In the genomic region with DNA sequence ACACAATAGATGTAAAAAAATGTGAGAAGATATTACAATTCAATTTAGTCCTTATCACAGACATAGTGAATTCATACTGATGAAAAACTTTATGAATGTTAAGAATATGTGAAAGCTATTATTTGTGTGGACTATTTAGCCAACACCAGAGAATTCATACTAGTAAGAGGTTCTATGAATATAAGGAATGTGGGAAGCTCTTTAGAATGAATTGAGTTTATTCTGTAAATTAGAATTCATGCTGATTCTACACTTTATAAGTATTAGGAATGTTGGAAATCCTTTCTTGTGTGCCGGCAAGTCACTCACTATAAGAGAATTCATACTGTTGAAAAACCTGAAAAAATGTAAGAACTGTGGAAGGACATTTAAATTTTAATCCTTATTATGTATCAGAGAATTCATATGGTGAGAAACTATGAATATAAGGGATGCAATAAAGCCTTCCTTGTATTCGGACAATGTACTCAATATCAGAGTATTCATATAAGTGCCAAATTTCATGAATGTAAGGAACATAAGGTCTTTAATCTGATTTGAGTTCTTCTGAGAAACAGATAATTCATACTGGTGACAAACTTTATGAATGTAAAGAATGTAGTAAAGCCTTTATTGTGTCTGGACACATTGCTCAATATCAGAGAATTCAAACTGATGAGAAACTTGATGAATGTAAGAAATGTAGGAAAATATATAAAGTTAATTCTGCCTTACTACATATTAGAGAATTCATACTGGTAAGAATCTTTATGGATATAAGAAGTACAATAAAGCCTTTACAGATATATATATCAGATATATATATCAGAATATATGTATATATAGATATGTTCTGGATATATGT, we compare ENCODE assay signal across 19 cellular contexts. TPM values are rescaled to one million over a fixed set of nuclear protein-coding genes. Genes with fewer than 3 reads are reported as not detected.
DNase-seq lines count a peak whose midpoint lies in the region; ATAC-seq, FAIRE-seq and TF ChIP-seq lines count a peak whose summit lies in the region.
"Had no signal": no experiment of that assay in that cellular context is flagged by ENCODE, and none has a peak within 500 bp of the region (broad histone marks: within the 10 kb centered on the region; RNA-seq: fewer than 3 reads in every experiment).

No MANE protein-coding gene starts in this region.

- H3K27me3 Mint-ChIP-seq in naive thymus-derived CD4-positive, alpha-beta T cell = peaks cover 0 to 8% (median 0%) of the 10 kb centered on the region in 5 donors

- H3K9me3 ChIP-seq in GM12878 (replicated peaks; ENCODE audit: control insufficient read depth, insufficient read depth, low read length) = peaks cover 7% of the 10 kb centered on the region
- peaks cover 15 to 77% (median 36%) of the 10 kb centered on the region in 3 experiments for H3K9me3 ChIP-seq in naive thymus-derived CD4-positive, alpha-beta T cell (ENCODE audit: control insufficient read depth in 2 of 3, low read length in 3 of 3)
- peaks cover 11 to 80% (median 51%) of the 10 kb centered on the region in 4 donors for H3K9me3 ChIP-seq in sigmoid colon

- no peaks in the 10 kb centered on the region for H3K4me1 Mint-ChIP-seq in naive thymus-derived CD4-positive, alpha-beta T cell
- H3K4me1 Mint-ChIP-seq: CD14-positive monocyte had no signal

- H3K4me2 ChIP-seq in GM12878 (ENCODE audit: control insufficient read depth, insufficient read depth) = no peak overlapping the region
- H3K4me2 ChIP-seq: SK-N-SH had no signal

- intact Hi-C loops in GM12878 (cut with micrococcal nuclease; ENCODE audit: unreplicated experiment) (no loop called here), sigmoid colon (cut with DNase I) (no loop called here)
- intact Hi-C loops in naive thymus-derived CD4-positive, alpha-beta T cell (cut with micrococcal nuclease) = no loop called here

- POLR2A ChIA-PET in GM12878 (lab: Charles Lee) = no interaction called here
- POLR2A ChIA-PET in naive thymus-derived CD4-positive, alpha-beta T cell (lab: Charles Lee) = no interaction called here

- TF ChIP-seq RAD21 in GM12878 (IDR thresholded peaks at IDR 0.05; ENCODE audit: insufficient read depth, low read depth, low read length) = no peak

- no peak overlapping the region for H2AFZ ChIP-seq in GM12878 (ENCODE audit: control insufficient read depth, low read depth, low read length)

- no TSS peak for BruUV-seq in GM12878 (replicated peaks; lab: Mats Ljungman, UMichigan)

- H3K36me3 ChIP-seq in GM12878 (ENCODE audit: control insufficient read depth in 2 of 2, insufficient read depth in 2 of 2, low read length in 1 of 2) (no peaks in the 10 kb centered on the region), sigmoid colon (no peaks in the 10 kb centered on the region)
- H3K36me3 ChIP-seq in naive thymus-derived CD4-positive, alpha-beta T cell (ENCODE audit: control insufficient read depth in 2 of 3, insufficient read depth in 3 of 3, low read length in 3 of 3) = no peaks in the 10 kb centered on the region

- no peak overlapping the region for H3K9ac ChIP-seq in GM12878 (ENCODE audit: control insufficient read depth, insufficient read depth, low read length)
- H3K9ac ChIP-seq: SK-N-SH had no signal

- no peak for ATAC-seq in GM12878
- no peak for ATAC-seq in naive thymus-derived CD4-positive, alpha-beta T cell
- ATAC-seq: Panc1, Right ventricle myocardium inferior had no signal

- peak; percentile 0 for DNase-seq in EH (ENCODE audit: low read depth)
- peak; percentile 15 for DNase-seq in KBM-7
- DNase-seq in GM12878 (ENCODE audit: low read depth, low spot score) = no peak
- peak; percentile 4 for DNase-seq in fibroblast of villous mesenchyme (ENCODE audit: low read depth)
- no peak for DNase-seq in naive thymus-derived CD4-positive, alpha-beta T cell
- no peak for DNase-seq in NCI-H1930 (lab: John Stamatoyannopoulos, UW)
- no peak for DNase-seq in sigmoid colon
- DNase-seq: AML-193, COR-L47, DMS153, NCI-H1092, NCI-H146, NCI-H2081 treated with DMSO at 0.1 percent for 48 hours, NCI-H524, SK-N-SH had no signal

- H4K20me1 ChIP-seq in GM12878 (ENCODE audit: control insufficient read depth, insufficient read depth) = no peaks in the 10 kb centered on the region

- TF ChIP-seq CTCF in GM12878 (IDR thresholded peaks at IDR 0.05 in 2 of 3, conservative IDR thresholded peaks at IDR 0.05 in 1 of 3; ENCODE audit: control insufficient read depth in 2 of 3, extremely low read depth in 1 of 3, insufficient read depth in 1 of 3, low read depth in 3 of 3, low read length in 3 of 3) (no peak), fibroblast of villous mesenchyme (IDR thresholded peaks at IDR 0.05; ENCODE audit: insufficient read depth, low read depth, low read length) (no peak), sigmoid colon (IDR thresholded peaks at IDR 0.05) (no peak)

- H3K9me3 Mint-ChIP-seq in naive thymus-derived CD4-positive, alpha-beta T cell = peaks cover 4 to 93% (median 68%) of the 10 kb centered on the region in 11 donors

- no peak for FAIRE-seq in GM12878 (lab: Jason Lieb, UNC)

- no peak overlapping the region for H3K4me3 ChIP-seq in GM12878
- H3K4me3 ChIP-seq in fibroblast of villous mesenchyme (ENCODE audit: low read depth, low read length) = no peak overlapping the region
- H3K4me3 ChIP-seq in naive thymus-derived CD4-positive, alpha-beta T cell (ENCODE audit: low read length) = no peak overlapping the region
- H3K4me3 ChIP-seq in sigmoid colon = no peak overlapping the region

- in situ Hi-C loops in KBM-7 (cut with MboI; ENCODE audit: low pct_unique_long_range_greater_than_20kb, low sequenced_read_pairs) = no loop called here
- in situ Hi-C loops in GM12878 (cut with MboI) = no loop called here

- TF ChIP-seq POLR2A in GM12878 (IDR thresholded peaks at IDR 0.05; ENCODE audit: low read depth, low read length) (no peak), sigmoid colon (IDR thresholded peaks at IDR 0.05) (no peak)

- peaks cover 0 to 22% (median 13%) of the 10 kb centered on the region in 5 donors for H3K36me3 Mint-ChIP-seq in naive thymus-derived CD4-positive, alpha-beta T cell
- H3K36me3 Mint-ChIP-seq: CD14-positive monocyte had no signal

- TF ChIP-seq EP300 in GM12878 (IDR thresholded peaks at IDR 0.05; ENCODE audit: borderline replicate concordance in 1 of 2, control insufficient read depth in 1 of 2, low read depth in 2 of 2, low read length in 2 of 2) = no peak
- TF ChIP-seq EP300 in sigmoid colon (IDR thresholded peaks at IDR 0.05) = no peak

- SMC1A ChIA-PET in GM12878 (lab: Charles Lee; ENCODE audit: uncharacterized antibody, unreplicated experiment) = no interaction called here

- H3K27ac Mint-ChIP-seq in naive thymus-derived CD4-positive, alpha-beta T cell = no peak overlapping the region
- H3K27ac Mint-ChIP-seq: CD14-positive monocyte had no signal

- RAD21 ChIA-PET in GM12878 (lab: Charles Lee; ENCODE audit: unreplicated experiment) = no interaction called here

- H3K4me3 Mint-ChIP-seq in naive thymus-derived CD4-positive, alpha-beta T cell = no peak overlapping the region
- H3K4me3 Mint-ChIP-seq: CD14-positive monocyte had no signal

- H3K27me3 ChIP-seq in GM12878 (replicated peaks in 1 of 2; ENCODE audit: control insufficient read depth in 2 of 2, insufficient read depth in 2 of 2, low read length in 1 of 2) = no peaks in the 10 kb centered on the region
- H3K27me3 ChIP-seq in naive thymus-derived CD4-positive, alpha-beta T cell (ENCODE audit: control insufficient read depth in 2 of 2, insufficient read depth in 2 of 2, low read length in 2 of 2) = no peaks in the 10 kb centered on the region
- H3K27me3 ChIP-seq in sigmoid colon = no peaks in the 10 kb centered on the region

- H3K79me2 ChIP-seq in GM12878 (ENCODE audit: control insufficient read depth, insufficient read depth, low read length) = no peaks in the 10 kb centered on the region

- 82% methylated on average over 2 of the region's 2 CpGs for WGBS in GM12878 (ENCODE audit: insufficient coverage, insufficient replicate concordance, low lambda C conversion rate, missing lambda C conversion rate)
- WGBS in sigmoid colon, 2 donors = 86 to 87% methylated on average over 2 of the region's 2 CpGs

- H3K27ac ChIP-seq in GM12878 (ENCODE audit: control insufficient read depth, insufficient read depth) (no peak overlapping the region), sigmoid colon (no peak overlapping the region)
- H3K27ac ChIP-seq in naive thymus-derived CD4-positive, alpha-beta T cell (ENCODE audit: low read depth, low read length) = no peak overlapping the region

- H3K4me1 ChIP-seq in GM12878 (ENCODE audit: control insufficient read depth, insufficient read depth, low read length) (no peaks in the 10 kb centered on the region), sigmoid colon (no peaks in the 10 kb centered on the region)
- no peaks in the 10 kb centered on the region for H3K4me1 ChIP-seq in naive thymus-derived CD4-positive, alpha-beta T cell (ENCODE audit: control insufficient read depth in 2 of 2, insufficient read depth in 2 of 2, low read length in 2 of 2)

- CTCF ChIA-PET in GM12878 (lab: Yijun Ruan, JAX) = no interaction called here
- CTCF ChIA-PET in naive thymus-derived CD4-positive, alpha-beta T cell (lab: Charles Lee) = no interaction called here

RNA-seq across cellular contexts. Expression of gene PCDHA1, which starts 21.5 kb away (rescaled TPM):
- total RNA-seq in GM12878 (2013; cell fraction: nucleolus; rRNA removed) = not detected in 2 replicates
- total RNA-seq in GM12878 (2014; rRNA removed) (not detected in 2 replicates), GM12878 (2014; rRNA removed; fragmentation: Illumina TruSeq; extraction: Trizol) (not detected in 2 replicates), GM12878 (2021) (not detected in 2 replicates), fibroblast of villous mesenchyme (under 0.01 TPM in 1 of 2 replicates, not detected in the other), sigmoid colon (not detected)
- polyA plus RNA-seq in GM12878 (2011; ENCODE audit: low read depth) = not detected
- polyA plus RNA-seq in GM12878 (2011; rRNA removed) (0.03 TPM in 1 of 2 replicates, not detected in the other), GM12878 (2014; fragmentation: Illumina TruSeq; extraction: Trizol) (not detected in 2 replicates), GM12878 (2014; fragmentation: Nextera tagmentation; extraction: Ambion mirVana) (not detected), GM12878 (2014; rRNA removed) (not detected in 2 replicates), GM12878 (2016; fragmentation: Nextera tagmentation; extraction: Ambion mirVana) (not detected), sigmoid colon (under 1 TPM in 1 of 3 donors, not detected in 2; 0.10 TPM)
- polyA plus RNA-seq in GM12878 (2011; cell fraction: cytosol; rRNA removed) = 0.03 TPM in 2 replicates
- not detected in 2 replicates for polyA plus RNA-seq in GM12878 (2011; cell fraction: nucleus; rRNA removed)
- not detected in 2 replicates for polyA plus RNA-seq in GM12878 (2012)
- not detected in 2 replicates for polyA minus RNA-seq in GM12878 (2011; rRNA and poly(A)+ RNA removed)
- not detected in 2 replicates for polyA minus RNA-seq in GM12878 (2011; cell fraction: cytosol; rRNA and poly(A)+ RNA removed)
- not detected in 2 replicates for polyA minus RNA-seq in GM12878 (2011; cell fraction: nucleus; rRNA and poly(A)+ RNA removed)
- not detected for total RNA-seq in naive thymus-derived CD4-positive, alpha-beta T cell
- not detected for polyA plus RNA-seq in naive thymus-derived CD4-positive, alpha-beta T cell
- total RNA-seq: MCF 10A, Right ventricle myocardium inferior had no signal
- polyA plus RNA-seq: CD14-positive monocyte had no signal

RNA-seq across cellular contexts. Expression of gene PCDHA2, which starts 30.3 kb away (rescaled TPM):
- total RNA-seq in GM12878 (2013; cell fraction: nucleolus; rRNA removed) = not detected in 2 replicates
- total RNA-seq in GM12878 (2014; rRNA removed) = 0.06 TPM in 1 of 2 replicates, not detected in the other
- total RNA-seq in GM12878 (2014; rRNA removed; fragmentation: Illumina TruSeq; extraction: Trizol) = not detected in 2 replicates
- not detected in 2 replicates for total RNA-seq in GM12878 (2021)
- polyA plus RNA-seq in GM12878 (2011; ENCODE audit: low read depth) = not detected
- polyA plus RNA-seq in GM12878 (2011; rRNA removed) = not detected in 2 replicates
- not detected in 2 replicates for polyA plus RNA-seq in GM12878 (2011; cell fraction: cytosol; rRNA removed)
- not detected in 2 replicates for polyA plus RNA-seq in GM12878 (2011; cell fraction: nucleus; rRNA removed)
- 0.07 and 0.20 TPM in 2 replicates for polyA plus RNA-seq in GM12878 (2012)
- polyA plus RNA-seq in GM12878 (2014; fragmentation: Illumina TruSeq; extraction: Trizol) = not detected in 2 replicates
- polyA plus RNA-seq in GM12878 (2014; fragmentation: Nextera tagmentation; extraction: Ambion mirVana) = not detected
- polyA plus RNA-seq in GM12878 (2014; rRNA removed) = not detected in 2 replicates
- under 1 TPM in 1 of 2 experiments, not detected in 1; 0.04 TPM for polyA plus RNA-seq in GM12878 (2016; fragmentation: Nextera tagmentation; extraction: Ambion mirVana)
- not detected in 2 replicates for polyA minus RNA-seq in GM12878 (2011; rRNA and poly(A)+ RNA removed)
- not detected in 2 replicates for polyA minus RNA-seq in GM12878 (2011; cell fraction: cytosol; rRNA and poly(A)+ RNA removed)
- not detected in 2 replicates for polyA minus RNA-seq in GM12878 (2011; cell fraction: nucleus; rRNA and poly(A)+ RNA removed)
- under 0.01 TPM in 2 replicates for total RNA-seq in fibroblast of villous mesenchyme
- total RNA-seq in naive thymus-derived CD4-positive, alpha-beta T cell = not detected
- not detected for polyA plus RNA-seq in naive thymus-derived CD4-positive, alpha-beta T cell
- under 1 TPM in 3 of 4 donors, not detected in 1; 0.28 to 0.68 (median 0.33) TPM for total RNA-seq in sigmoid colon
- under 1 TPM in 1 of 3 donors, not detected in 2; 0.07 TPM for polyA plus RNA-seq in sigmoid colon
- total RNA-seq: MCF 10A, Right ventricle myocardium inferior had no signal
- polyA plus RNA-seq: CD14-positive monocyte, SK-N-SH had no signal

RNA-seq across cellular contexts. Expression of gene PCDHA3, which starts 36.5 kb away (rescaled TPM):
- total RNA-seq in GM12878 (2013; cell fraction: nucleolus; rRNA removed) = not detected in 2 replicates
- total RNA-seq in GM12878 (2014; rRNA removed) (not detected in 2 replicates), GM12878 (2014; rRNA removed; fragmentation: Illumina TruSeq; extraction: Trizol) (not detected in 2 replicates), GM12878 (2021) (not detected in 2 replicates), fibroblast of villous mesenchyme (under 0.01 and 0.32 TPM in 2 replicates), sigmoid colon (1 to 10 TPM in 3 of 4 donors, under 1 TPM in 1; 0.68 to 1.2 (median 1.1) TPM)
- not detected for polyA plus RNA-seq in GM12878 (2011; ENCODE audit: low read depth)
- polyA plus RNA-seq in GM12878 (2011; rRNA removed) (not detected in 2 replicates), GM12878 (2014; fragmentation: Illumina TruSeq; extraction: Trizol) (0.01 TPM in 1 of 2 replicates, not detected in the other), GM12878 (2014; fragmentation: Nextera tagmentation; extraction: Ambion mirVana) (not detected), GM12878 (2014; rRNA removed) (not detected in 2 replicates), GM12878 (2016; fragmentation: Nextera tagmentation; extraction: Ambion mirVana) (under 1 TPM in 1 of 2 experiments, not detected in 1; 0.04 TPM), sigmoid colon (under 1 TPM in 1 of 3 donors, not detected in 2; 0.17 TPM)
- not detected in 2 replicates for polyA plus RNA-seq in GM12878 (2011; cell fraction: cytosol; rRNA removed)
- 0.06 TPM in 1 of 2 replicates, not detected in the other for polyA plus RNA-seq in GM12878 (2011; cell fraction: nucleus; rRNA removed)
- polyA plus RNA-seq in GM12878 (2012) = 0.14 and 0.15 TPM in 2 replicates
- polyA minus RNA-seq in GM12878 (2011; rRNA and poly(A)+ RNA removed) = not detected in 2 replicates
- polyA minus RNA-seq in GM12878 (2011; cell fraction: cytosol; rRNA and poly(A)+ RNA removed) = not detected in 2 replicates
- polyA minus RNA-seq in GM12878 (2011; cell fraction: nucleus; rRNA and poly(A)+ RNA removed) = not detected in 2 replicates
- not detected for total RNA-seq in naive thymus-derived CD4-positive, alpha-beta T cell
- polyA plus RNA-seq in naive thymus-derived CD4-positive, alpha-beta T cell = not detected
- total RNA-seq: MCF 10A had no signal
- polyA plus RNA-seq: CD14-positive monocyte had no signal

RNA-seq across cellular contexts. Expression of gene PCDHA4, which starts 42.5 kb away (rescaled TPM):
- total RNA-seq in GM12878 (2013; cell fraction: nucleolus; rRNA removed) = not detected in 2 replicates
- total RNA-seq in GM12878 (2014; rRNA removed) (not detected in 2 replicates), GM12878 (2014; rRNA removed; fragmentation: Illumina TruSeq; extraction: Trizol) (not detected in 2 replicates), GM12878 (2021) (0.05 TPM in 1 of 2 replicates, not detected in the other), fibroblast of villous mesenchyme (0.32 and 0.43 TPM in 2 replicates), sigmoid colon (1 to 10 TPM; 1.1 to 1.2 (median 1.1) TPM)
- not detected for polyA plus RNA-seq in GM12878 (2011; ENCODE audit: low read depth)
- polyA plus RNA-seq in GM12878 (2011; rRNA removed) (not detected in 2 replicates), GM12878 (2014; fragmentation: Illumina TruSeq; extraction: Trizol) (not detected in 2 replicates), GM12878 (2014; fragmentation: Nextera tagmentation; extraction: Ambion mirVana) (not detected), GM12878 (2014; rRNA removed) (not detected in 2 replicates), GM12878 (2016; fragmentation: Nextera tagmentation; extraction: Ambion mirVana) (not detected), sigmoid colon (under 1 TPM in 1 of 3 donors, not detected in 2; 0.38 TPM)
- not detected in 2 replicates for polyA plus RNA-seq in GM12878 (2011; cell fraction: cytosol; rRNA removed)
- not detected in 2 replicates for polyA plus RNA-seq in GM12878 (2011; cell fraction: nucleus; rRNA removed)
- 0.05 and 0.07 TPM in 2 replicates for polyA plus RNA-seq in GM12878 (2012)
- polyA minus RNA-seq in GM12878 (2011; rRNA and poly(A)+ RNA removed) = not detected in 2 replicates
- polyA minus RNA-seq in GM12878 (2011; cell fraction: cytosol; rRNA and poly(A)+ RNA removed) = not detected in 2 replicates
- polyA minus RNA-seq in GM12878 (2011; cell fraction: nucleus; rRNA and poly(A)+ RNA removed) = under 0.01 TPM in 1 of 2 replicates, not detected in the other
- total RNA-seq in naive thymus-derived CD4-positive, alpha-beta T cell = not detected
- not detected for polyA plus RNA-seq in naive thymus-derived CD4-positive, alpha-beta T cell
- polyA plus RNA-seq: CD14-positive monocyte had no signal

RNA-seq across cellular contexts. Expression of gene PCDHA5, which starts 57.0 kb away (rescaled TPM):
- total RNA-seq in GM12878 (2013; cell fraction: nucleolus; rRNA removed) = not detected in 2 replicates
- under 0.01 TPM in 1 of 2 replicates, not detected in the other for total RNA-seq in GM12878 (2014; rRNA removed)
- total RNA-seq in GM12878 (2014; rRNA removed; fragmentation: Illumina TruSeq; extraction: Trizol) = not detected in 2 replicates
- not detected in 2 replicates for total RNA-seq in GM12878 (2021)
- polyA plus RNA-seq in GM12878 (2011; ENCODE audit: low read depth) = not detected
- polyA plus RNA-seq in GM12878 (2011; rRNA removed) = not detected in 2 replicates
- polyA plus RNA-seq in GM12878 (2011; cell fraction: cytosol; rRNA removed) = not detected in 2 replicates
- not detected in 2 replicates for polyA plus RNA-seq in GM12878 (2011; cell fraction: nucleus; rRNA removed)
- 0.14 TPM in 1 of 2 replicates, not detected in the other for polyA plus RNA-seq in GM12878 (2012)
- polyA plus RNA-seq in GM12878 (2014; fragmentation: Illumina TruSeq; extraction: Trizol) = not detected in 2 replicates
- not detected for polyA plus RNA-seq in GM12878 (2014; fragmentation: Nextera tagmentation; extraction: Ambion mirVana)
- polyA plus RNA-seq in GM12878 (2014; rRNA removed) = 0.03 TPM in 1 of 2 replicates, not detected in the other
- polyA plus RNA-seq in GM12878 (2016; fragmentation: Nextera tagmentation; extraction: Ambion mirVana) = not detected
- not detected in 2 replicates for polyA minus RNA-seq in GM12878 (2011; rRNA and poly(A)+ RNA removed)
- not detected in 2 replicates for polyA minus RNA-seq in GM12878 (2011; cell fraction: cytosol; rRNA and poly(A)+ RNA removed)
- not detected in 2 replicates for polyA minus RNA-seq in GM12878 (2011; cell fraction: nucleus; rRNA and poly(A)+ RNA removed)
- total RNA-seq in fibroblast of villous mesenchyme = under 0.01 TPM in 2 replicates
- total RNA-seq in naive thymus-derived CD4-positive, alpha-beta T cell = not detected
- polyA plus RNA-seq in naive thymus-derived CD4-positive, alpha-beta T cell = not detected
- total RNA-seq in sigmoid colon = 1 to 10 TPM in 1 of 4 donors, under 1 TPM in 3; 0.14 to 1.7 (median 0.43) TPM
- polyA plus RNA-seq in sigmoid colon = under 1 TPM in 1 of 3 donors, not detected in 2; 0.09 TPM
- polyA plus RNA-seq: CD14-positive monocyte had no signal

Comparison
In these comparisons a context has a peak if more than half of its experiments do, and no peak if none do; other contexts are left out.
1. DNase-seq: peak in EH (single experiment), KBM-7 (single experiment) and fibroblast of villous mesenchyme (single experiment); none in GM12878 (single experiment), naive thymus-derived CD4-positive, alpha-beta T cell (0 of 9), NCI-H1930 (0 of 2) and sigmoid colon (single experiment).